10 cellular contexts compared by ENCODE assay signal in the genomic region with DNA sequence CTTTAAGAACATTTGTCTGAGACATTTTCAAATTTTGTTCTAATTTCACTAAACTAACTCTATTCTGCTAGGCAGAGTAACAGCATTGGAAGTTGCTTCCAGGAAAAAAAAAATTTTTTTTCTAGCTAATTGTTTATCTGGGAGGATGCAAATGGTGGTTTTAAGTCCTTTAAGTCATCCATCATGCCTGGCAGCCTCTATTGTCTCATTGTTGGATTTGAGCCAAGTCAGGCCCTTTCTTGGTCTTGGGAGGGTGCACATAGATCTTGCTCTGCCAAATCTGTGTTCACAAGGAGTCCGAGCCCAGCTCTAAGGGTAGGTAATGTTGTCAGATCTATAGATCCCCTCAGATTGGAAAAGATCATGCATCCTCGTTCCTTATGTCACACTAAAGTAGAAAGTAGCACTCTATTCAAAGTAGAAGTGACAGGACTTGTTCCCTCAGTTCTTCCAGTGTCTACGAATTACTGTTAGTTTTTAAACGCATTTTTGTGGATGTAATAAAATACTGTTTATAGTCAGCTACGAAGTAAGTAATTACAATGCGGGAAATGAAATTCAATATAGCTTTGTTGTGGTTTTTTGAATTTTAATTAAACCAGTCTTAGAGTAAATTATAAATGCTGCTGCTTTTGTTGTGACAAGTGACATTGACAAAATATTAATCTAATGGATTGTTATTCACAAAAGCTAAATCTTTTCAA.
A peak's percentile ranks its signal among the peaks of the same experiment; 100 is the strongest.
DNase-seq lines count a peak whose midpoint lies in the region; ATAC-seq and TF ChIP-seq lines count a peak whose summit lies in the region.
"Had no signal": no experiment of that assay in that cellular context is flagged by ENCODE, and none has a peak within 500 bp of the region (broad histone marks: within the 10 kb centered on the region; RNA-seq: fewer than 3 reads in every experiment).

No MANE protein-coding gene starts in this region.

- H3K27me3 ChIP-seq in WERI-Rb-1 (ENCODE audit: insufficient read depth, low read depth, severe bottlenecking): no peaks in the 10 kb centered on the region

- CTCF ChIA-PET in Calu3 (lab: Charles Lee): interaction anchor here (0.6 to 2.2 kb wide), 6 partner anchors 11 to 496 kb away, joined by 3 to 13 read pairs (median 3); no protein-coding TSS in a partner anchor

- H3K9me3 Mint-ChIP-seq in Calu3 (ENCODE audit: low read depth, unreplicated experiment): no peaks in the 10 kb centered on the region
- H3K9me3 Mint-ChIP-seq: activated naive CD4-positive, alpha-beta T cell treated with anti-CD3 and anti-CD28 coated beads, Interleukin-2, amount 10 ng/mL, durations not matched to agents 7 days and 5 days; natural killer cell had no signal

- 83 to 100% methylated on average over 1 of the region's 6 CpGs for WGBS in mesodermal cell (ENCODE audit: insufficient coverage in 2 of 2), 2 experiments

- no peak for ATAC-seq in GM21447 (IDR thresholded peaks at IDR 0.05; ENCODE audit: unreplicated experiment)
- ATAC-seq: natural killer cell had no signal

- H3K36me3 ChIP-seq in WERI-Rb-1 (no peaks in the 10 kb centered on the region), mesodermal cell (ENCODE audit: control insufficient read depth, insufficient read depth, low read length) (peaks cover 10% of the 10 kb centered on the region)

- peak overlapping the region; percentile 69 for H3K27ac Mint-ChIP-seq in Calu3 (ENCODE audit: unreplicated experiment)
- H3K27ac Mint-ChIP-seq: activated naive CD4-positive, alpha-beta T cell treated with anti-CD3 and anti-CD28 coated beads, Interleukin-2, amount 10 ng/mL, durations not matched to agents 7 days and 5 days; natural killer cell had no signal

- no peaks in the 10 kb centered on the region for H3K27me3 Mint-ChIP-seq in Calu3 (ENCODE audit: unreplicated experiment)

- no peak overlapping the region for H3K4me3 Mint-ChIP-seq in Calu3 (ENCODE audit: low read depth, unreplicated experiment)
- H3K4me3 Mint-ChIP-seq: activated naive CD4-positive, alpha-beta T cell treated with anti-CD3 and anti-CD28 coated beads, Interleukin-2, amount 10 ng/mL, durations not matched to agents 7 days and 5 days; natural killer cell had no signal

- no peak for TF ChIP-seq CTCF in Calu3 (IDR thresholded peaks at IDR 0.05; ENCODE audit: unreplicated experiment)
- no peak for TF ChIP-seq CTCF in WERI-Rb-1 (IDR thresholded peaks at IDR 0.05; ENCODE audit: low read depth, low read length)

- H3K9me3 ChIP-seq in WERI-Rb-1 (ENCODE audit: severe bottlenecking) (no peaks in the 10 kb centered on the region), mesodermal cell (ENCODE audit: control insufficient read depth, low read length) (no peaks in the 10 kb centered on the region)

- peaks cover 49% of the 10 kb centered on the region for H3K4me1 ChIP-seq in mesodermal cell (ENCODE audit: control insufficient read depth, insufficient read depth, low read length, poor library complexity, severe bottlenecking)

- H3K36me3 Mint-ChIP-seq in Calu3 (ENCODE audit: insufficient read depth, unreplicated experiment): peaks cover 24% of the 10 kb centered on the region
- H3K36me3 Mint-ChIP-seq: activated naive CD4-positive, alpha-beta T cell treated with anti-CD3 and anti-CD28 coated beads, Interleukin-2, amount 10 ng/mL, durations not matched to agents 7 days and 5 days; natural killer cell had no signal

- no TSS peak for BruUV-seq in Calu3 (replicated peaks; lab: Mats Ljungman, UMichigan)

- no peak overlapping the region for H3K4me3 ChIP-seq in WERI-Rb-1 (ENCODE audit: low read depth, low read length)
- no peak overlapping the region for H3K4me3 ChIP-seq in mesodermal cell (ENCODE audit: extremely low read depth, insufficient read depth, low read length, poor library complexity, severe bottlenecking)

- peaks cover 74% of the 10 kb centered on the region for H3K4me1 Mint-ChIP-seq in Calu3 (ENCODE audit: low read depth, unreplicated experiment)
- H3K4me1 Mint-ChIP-seq: natural killer cell had no signal

- peak; percentile 34 for DNase-seq in Calu3
- peak; percentile 67 for DNase-seq in NCI-H146 treated with DMSO at 0.1 percent for 48 hours (lab: John Stamatoyannopoulos, UW; ENCODE audit: unreplicated experiment)
- peak; percentile 66 for DNase-seq in WERI-Rb-1
- DNase-seq in stimulated activated CD4-positive, alpha-beta T cell treated with anti-CD3 and anti-CD28 coated beads, Interleukin-4, amount 100 ng/mL, for 4 hours: no peak
- no peak for DNase-seq in GOT3 (lab: John Stamatoyannopoulos, UW)
- DNase-seq in cerebellar cortex (ENCODE audit: low spot score): no peak
- DNase-seq: activated naive CD4-positive, alpha-beta T cell treated with anti-CD3 and anti-CD28 coated beads, Interleukin-2, amount 10 ng/mL, durations not matched to agents 7 days and 5 days; natural killer cell had no signal

- intact Hi-C loops in Calu3 (cut with micrococcal nuclease; ENCODE audit: unreplicated experiment): no loop called here

- H3K27ac ChIP-seq in WERI-Rb-1 (peak overlapping the region; percentile 90), mesodermal cell (ENCODE audit: low read depth, low read length, severe bottlenecking) (peak overlapping the region; percentile 74)

Comparison
In these comparisons a context has a peak if more than half of its experiments do, and no peak if none do; other contexts are left out.
1. DNase-seq: peak in Calu3 (single experiment), NCI-H146 treated with DMSO at 0.1 percent for 48 hours (single experiment) and WERI-Rb-1 (single experiment); none in stimulated activated CD4-positive, alpha-beta T cell treated with anti-CD3 and anti-CD28 coated beads, Interleukin-4, amount 100 ng/mL, for 4 hours (0 of 2), GOT3 (single experiment) and cerebellar cortex (single experiment).